Comparison of ENCODE assay signal across 18 cellular contexts in the genomic region with DNA sequence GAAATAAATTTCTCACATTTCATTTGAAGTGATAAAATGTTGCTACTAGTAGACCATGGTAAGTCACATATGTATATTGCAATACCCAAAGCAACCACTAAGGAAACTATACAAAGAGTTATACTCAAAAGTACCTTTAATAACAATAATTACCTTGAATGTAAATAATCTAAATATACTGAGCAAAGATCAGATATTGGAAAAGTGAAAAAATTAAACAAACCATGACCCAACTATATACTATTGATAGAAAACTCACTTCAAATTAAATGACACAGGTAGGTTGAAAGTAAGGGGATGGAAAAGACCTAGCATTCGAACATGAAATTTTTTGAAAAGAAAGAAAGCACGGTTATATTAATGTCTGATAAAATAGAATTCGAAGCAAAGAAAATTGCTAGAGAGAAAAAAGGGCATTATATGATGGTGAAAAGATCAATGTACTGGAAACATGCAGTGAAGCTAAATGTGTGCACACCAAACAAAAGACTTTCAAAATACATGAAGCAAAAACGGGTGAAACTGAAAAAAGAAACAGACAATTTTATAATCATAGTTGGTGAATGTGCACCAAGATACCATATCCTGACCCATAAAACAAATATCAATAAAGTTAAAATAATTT. TPM values are rescaled to one million over a fixed set of nuclear protein-coding genes. Genes with fewer than 3 reads are reported as not detected.
DNase-seq lines count a peak whose midpoint lies in the region; ATAC-seq and TF ChIP-seq lines count a peak whose summit lies in the region.
"Had no signal": no experiment of that assay in that cellular context is flagged by ENCODE, and none has a peak within 500 bp of the region (broad histone marks: within the 10 kb centered on the region; RNA-seq: fewer than 3 reads in every experiment).

No MANE protein-coding gene starts in this region.

- H2AFZ ChIP-seq in SK-N-SH (ENCODE audit: low read depth) (no peak overlapping the region), IMR-90 (replicated peaks; ENCODE audit: low read length, poor library complexity) (no peak overlapping the region), mammary epithelial cell (ENCODE audit: low read depth, low read length) (no peak overlapping the region)

- H2BK20ac ChIP-seq in IMR-90 (ENCODE audit: low read depth, low read length), result no peak overlapping the region

- H4K20me1 ChIP-seq in SK-N-SH (ENCODE audit: insufficient read depth) (no peaks in the 10 kb centered on the region), IMR-90 (ENCODE audit: insufficient read depth, low read length) (no peaks in the 10 kb centered on the region), mammary epithelial cell (ENCODE audit: insufficient read depth, low read length) (no peaks in the 10 kb centered on the region)

- peaks cover 0 to 2% of the 10 kb centered on the region in 2 experiments; a peak in 2 of 4 replicates for H3K4me1 ChIP-seq in SK-N-SH (ENCODE audit: control insufficient read depth in 1 of 2, insufficient read depth in 2 of 2, low read depth in 1 of 2, low read length in 1 of 2)
- H3K4me1 ChIP-seq in IMR-90 (ENCODE audit: control insufficient read depth, insufficient read depth, low read length), result no peaks in the 10 kb centered on the region
- H3K4me1 ChIP-seq in mammary epithelial cell (ENCODE audit: insufficient read depth, low read length), result peaks cover 45% of the 10 kb centered on the region
- H3K4me1 ChIP-seq: upper lobe of left lung had no signal

- H3K14ac ChIP-seq in IMR-90 (replicated peaks; ENCODE audit: low read depth, low read length), result no peak overlapping the region

- dilution Hi-C loops in IMR-90 (cut with HindIII; ENCODE audit: low sequenced_read_pairs, unreplicated experiment), result no loop called here
- dilution Hi-C loops in mammary epithelial cell (cut with HindIII; ENCODE audit: low sequenced_read_pairs), result loop anchor here (5.0 kb wide), 1 partner anchor 36 kb away; no protein-coding TSS in a partner anchor

- POLR2A ChIA-PET in SK-N-SH (lab: Yijun Ruan, JAX), result no interaction called here
- POLR2A ChIA-PET in IMR-90 (lab: Charles Lee; ENCODE audit: unreplicated experiment), result no interaction called here

- H3K18ac ChIP-seq in IMR-90 (ENCODE audit: low read depth, low read length), result no peak overlapping the region

- no peak for ATAC-seq in SK-N-SH treated with all-trans-retinoic acid at 6 μM for 48 hours
- no peak for ATAC-seq in IMR-90 (ENCODE audit: low read depth)
- ATAC-seq: K562 had no signal

- H3K4me3 ChIP-seq in SK-N-SH (ENCODE audit: low read depth in 2 of 2, low read length in 1 of 2) (no peak overlapping the region), IMR-90 (ENCODE audit: insufficient read depth, low read depth, low read length) (no peak overlapping the region), mammary epithelial cell (replicated peaks in 1 of 3; ENCODE audit: insufficient read depth in 1 of 3, low read depth in 2 of 3, low read length in 3 of 3) (no peak overlapping the region)
- H3K4me3 ChIP-seq: K562, upper lobe of left lung had no signal

- H3K27ac ChIP-seq in SK-N-SH (ENCODE audit: low read depth in 2 of 2, low read length in 1 of 2) (no peak overlapping the region), IMR-90 (ENCODE audit: insufficient read depth, low read length) (no peak overlapping the region), mammary epithelial cell (ENCODE audit: insufficient read depth, low read depth, low read length) (no peak overlapping the region)
- H3K27ac ChIP-seq: upper lobe of left lung had no signal

- CTCF ChIA-PET in SK-N-SH (lab: Yijun Ruan, JAX), result interaction anchor here (0.7 to 1.5 kb wide), 6 partner anchors 10 to 105 kb away, joined by 3 read pairs; no protein-coding TSS in a partner anchor
- CTCF ChIA-PET in IMR-90 (lab: Yijun Ruan, JAX), result no interaction called here
- CTCF ChIA-PET in mammary epithelial cell (lab: Charles Lee; ENCODE audit: low non-redundant PET), result no interaction called here

- H3K9me2 ChIP-seq in SK-N-SH, result no peaks in the 10 kb centered on the region

- H4K91ac ChIP-seq in IMR-90 (ENCODE audit: insufficient read depth, low read depth, low read length), result no peak overlapping the region

- no peaks in the 10 kb centered on the region for H3K36me3 ChIP-seq in SK-N-SH (replicated peaks in 1 of 2; ENCODE audit: control insufficient read depth in 1 of 2, insufficient read depth in 2 of 2, low read length in 1 of 2)
- H3K36me3 ChIP-seq in IMR-90 (ENCODE audit: control insufficient read depth, insufficient read depth, low read length), result no peaks in the 10 kb centered on the region
- H3K36me3 ChIP-seq in mammary epithelial cell (ENCODE audit: insufficient read depth, low read length), result no peaks in the 10 kb centered on the region
- H3K36me3 ChIP-seq: upper lobe of left lung had no signal

- H4K5ac ChIP-seq in IMR-90 (ENCODE audit: low read depth, low read length), result no peak overlapping the region

- H2BK15ac ChIP-seq in IMR-90 (ENCODE audit: low read depth, low read length), result no peak overlapping the region

- no peak overlapping the region for H4K8ac ChIP-seq in IMR-90 (ENCODE audit: low read depth in 2 of 2, low read length in 2 of 2)

- H2AK9ac ChIP-seq in IMR-90 (replicated peaks; ENCODE audit: low read depth, low read length, poor library complexity), result no peak overlapping the region

- H3K56ac ChIP-seq in IMR-90 (ENCODE audit: extremely low read depth, insufficient read depth, low read length), result no peak overlapping the region

- H3K9me1 ChIP-seq in IMR-90 (ENCODE audit: insufficient read depth, low read length), result no peaks in the 10 kb centered on the region

- no peak overlapping the region for H2BK5ac ChIP-seq in IMR-90 (ENCODE audit: low read depth, low read length, poor library complexity, severe bottlenecking)

- H3K9ac ChIP-seq in SK-N-SH (no peak overlapping the region), IMR-90 (ENCODE audit: low read depth, low read length) (no peak overlapping the region), mammary epithelial cell (ENCODE audit: insufficient read depth, low read length) (no peak overlapping the region)

- BruUV-seq in IMR-90 (replicated peaks; lab: Mats Ljungman, UMichigan) (no TSS peak), mammary epithelial cell (replicated peaks; lab: Mats Ljungman, UMichigan) (no TSS peak)

- H3F3A ChIP-seq in SK-N-SH (replicated peaks; ENCODE audit: insufficient read depth), result no peaks in the 10 kb centered on the region

- H3K79me1 ChIP-seq in IMR-90 (ENCODE audit: low read depth in 1 of 2, low read length in 2 of 2), result no peaks in the 10 kb centered on the region

- intact Hi-C loops in IMR-90 (cut with micrococcal nuclease) (no loop called here), mammary epithelial cell (cut with micrococcal nuclease) (no loop called here)

- no peak for TF ChIP-seq RAD21 in SK-N-SH (IDR thresholded peaks at IDR 0.05; ENCODE audit: low read length)
- no peak for TF ChIP-seq RAD21 in IMR-90 (IDR thresholded peaks at IDR 0.05; ENCODE audit: low read length)

- H2AK5ac ChIP-seq in IMR-90 (ENCODE audit: low read depth, low read length), result no peak overlapping the region

- TF ChIP-seq EP300 in SK-N-SH (IDR thresholded peaks at IDR 0.05; ENCODE audit: borderline replicate concordance in 1 of 2, low read depth in 1 of 2, low read length in 1 of 2), result no peak

- H3K4ac ChIP-seq in IMR-90 (ENCODE audit: low read depth, low read length), result no peak overlapping the region

- H3K79me2 ChIP-seq in SK-N-SH (ENCODE audit: insufficient read depth) (no peaks in the 10 kb centered on the region), mammary epithelial cell (ENCODE audit: insufficient read depth, low read length) (no peaks in the 10 kb centered on the region)

- no peak for DNase-seq in SK-N-SH
- no peak for DNase-seq in IMR-90
- DNase-seq in mammary epithelial cell, result no peak
- peak; percentile 3 for DNase-seq in renal cortical epithelial cell (ENCODE audit: low read depth)
- DNase-seq in EL, result no peak
- DNase-seq in activated CD4-positive, alpha-beta T cell treated with anti-CD3 and anti-CD28 coated beads, Interleukin-2, amount 50 U/mL, for 1 hour, result no peak
- DNase-seq in activated CD4-positive, alpha-beta T cell treated with anti-CD3 and anti-CD28 coated beads for 48 hours, result no peak
- DNase-seq: activated B cell treated with CpG ODN at 0.5 μM for 24 hours; GDM1; NCI-H146; NCI-H748 treated with DMSO at 0.1 percent for 48 hours; stimulated activated CD4-positive, alpha-beta T cell treated with anti-CD3 and anti-CD28 coated beads, Interleukin-2, amount 100 ng/mL, for 24 hours; upper lobe of left lung had no signal

- WGBS in SK-N-SH (ENCODE audit: low lambda C conversion rate), result 65% methylated on average over 4 of the region's 4 CpGs
- WGBS in IMR-90 (ENCODE audit: extremely low coverage in 2 of 2, insufficient read length in 1 of 2), 2 experiments, result 60% methylated on average over 1 of the region's 4 CpGs; no CpG with 5 or more reads in 1 of the 2 experiments
- WGBS in mammary epithelial cell (ENCODE audit: low coverage, missing lambda C conversion rate), result 82% methylated on average over 4 of the region's 4 CpGs

- in situ Hi-C loops in IMR-90 (cut with MboI; ENCODE audit: low sequenced_read_pairs), result no loop called here
- in situ Hi-C loops in mammary epithelial cell (cut with MboI; ENCODE audit: low sequenced_read_pairs in 2 of 2), result no loop called here

- H3K9me3 ChIP-seq in SK-N-SH, result no peaks in the 10 kb centered on the region
- no peaks in the 10 kb centered on the region for H3K9me3 ChIP-seq in IMR-90 (ENCODE audit: control insufficient read depth, insufficient read depth, low read length)
- H3K9me3 ChIP-seq in mammary epithelial cell (replicated peaks; ENCODE audit: insufficient read depth, low read length), result no peaks in the 10 kb centered on the region
- H3K9me3 ChIP-seq: upper lobe of left lung had no signal

- H3K27me3 ChIP-seq in SK-N-SH (ENCODE audit: insufficient read depth) (no peaks in the 10 kb centered on the region), IMR-90 (ENCODE audit: control insufficient read depth, insufficient read depth, low read length) (no peaks in the 10 kb centered on the region), mammary epithelial cell (ENCODE audit: insufficient read depth, low read length) (no peaks in the 10 kb centered on the region)
- H3K27me3 ChIP-seq: upper lobe of left lung had no signal

- TF ChIP-seq CTCF in SK-N-SH (IDR thresholded peaks at IDR 0.05) (peak; percentile 57), IMR-90 (conservative IDR thresholded peaks at IDR 0.05; ENCODE audit: low read depth, low read length) (0 out of 2 replicates have a peak, but pooled peaks have one; percentile 10), mammary epithelial cell (conservative IDR thresholded peaks at IDR 0.05 in 1 of 2, IDR thresholded peaks at IDR 0.05 in 1 of 2; ENCODE audit: extremely low read depth in 1 of 2, insufficient read depth in 1 of 2, low read depth in 1 of 2, low read length in 2 of 2) (peak; percentile 12 to 15)

- TF ChIP-seq POLR2A in IMR-90 (IDR thresholded peaks at IDR 0.05; ENCODE audit: low read depth, low read length), result no peak

- H3K4me2 ChIP-seq in SK-N-SH (no peak overlapping the region), IMR-90 (ENCODE audit: low read depth, low read length) (no peak overlapping the region), mammary epithelial cell (ENCODE audit: insufficient read depth, low read depth, low read length) (no peak overlapping the region)

- no peak overlapping the region for H2BK120ac ChIP-seq in IMR-90 (ENCODE audit: low read depth, low read length)

- no peak overlapping the region for H3K23ac ChIP-seq in IMR-90 (ENCODE audit: low read depth, low read length)

RNA-seq across cellular contexts. Expression of a gene that starts 29.1 kb away (rescaled TPM):
- polyA plus RNA-seq in SK-N-SH (2012; rRNA removed) (16.9 and 17.7 TPM in 2 replicates), IMR-90 (2012; rRNA removed) (99.0 and 121 TPM in 2 replicates), mammary epithelial cell (313 TPM)
- 14.4 and 15.5 TPM in 2 replicates for polyA plus RNA-seq in SK-N-SH (2012; cell fraction: cytosol; rRNA removed)
- polyA plus RNA-seq in SK-N-SH (2012; cell fraction: nucleus; rRNA removed), result 9.0 and 11.9 TPM in 2 replicates
- total RNA-seq in IMR-90 (2012; rRNA removed) (48.9 and 53.6 TPM in 2 replicates), mammary epithelial cell (100 to 1,000 TPM in 1 of 2 donors, under 1 TPM in 1; 0.33 to 608 TPM), renal cortical epithelial cell (22.7 and 65.1 TPM in 2 replicates)
- 55.1 and 97.0 TPM in 2 replicates for polyA plus RNA-seq in IMR-90 (2012; cell fraction: cytosol; rRNA removed)
- polyA plus RNA-seq in IMR-90 (2012; cell fraction: nucleus; rRNA removed; ENCODE audit: low replicate concordance), result 41.5 and 59.6 TPM in 2 replicates
- 136 TPM for polyA minus RNA-seq in mammary epithelial cell

RNA-seq across cellular contexts. Expression of a gene that starts 44.9 kb away (rescaled TPM):
- polyA plus RNA-seq in SK-N-SH (2012; rRNA removed) (0.15 TPM in 1 of 2 replicates, not detected in the other), IMR-90 (2012; rRNA removed) (not detected in 2 replicates), mammary epithelial cell (not detected)
- 0.08 and 0.13 TPM in 2 replicates for polyA plus RNA-seq in SK-N-SH (2012; cell fraction: cytosol; rRNA removed)
- 0.07 and 0.31 TPM in 2 replicates for polyA plus RNA-seq in SK-N-SH (2012; cell fraction: nucleus; rRNA removed)
- total RNA-seq in IMR-90 (2012; rRNA removed) (not detected in 2 replicates), mammary epithelial cell (not detected), renal cortical epithelial cell (0.05 TPM in 1 of 2 replicates, not detected in the other)
- not detected in 2 replicates for polyA plus RNA-seq in IMR-90 (2012; cell fraction: cytosol; rRNA removed)
- polyA plus RNA-seq in IMR-90 (2012; cell fraction: nucleus; rRNA removed; ENCODE audit: low replicate concordance), result not detected in 2 replicates
- not detected for polyA minus RNA-seq in mammary epithelial cell
- total RNA-seq: activated B cell treated with CpG ODN at 0.5 μM for 24 hours, pulmonary artery endothelial cell, SK-MEL-5, upper lobe of left lung had no signal
- polyA plus RNA-seq: adipose tissue had no signal
